Comparison of ENCODE assay signal across 8 cellular contexts in genomic region chr10:45727421-45727965, GRCh38. TPM values are rescaled to one million over a fixed set of nuclear protein-coding genes. Genes with fewer than 3 reads are reported as not detected.
DNase-seq lines count a peak whose midpoint lies in the region; ATAC-seq, FAIRE-seq and TF ChIP-seq lines count a peak whose summit lies in the region.
"Not testable (repeated sequence)": the region's sequence is repeated elsewhere in the genome, so short reads cannot be mapped to it uniquely, and the experiment has no call there.

No MANE protein-coding gene starts in this region.

- TF ChIP-seq CTCF in GM23338 (conservative IDR thresholded peaks at IDR 0.05; ENCODE audit: low read depth in 2 of 2); VCaP (conservative IDR thresholded peaks at IDR 0.05); bronchial epithelial cell (IDR thresholded peaks at IDR 0.05; ENCODE audit: insufficient read depth, low read length, severe bottlenecking); right atrium auricular region (IDR thresholded peaks at IDR 0.05); upper lobe of left lung (IDR thresholded peaks at IDR 0.05): not testable (repeated sequence)

- not testable (repeated sequence) for H3K36me3 Mint-ChIP-seq in GM23338 (ENCODE audit: low read depth)

- H4K20me1 ChIP-seq in GM23338 (replicated peaks; ENCODE audit: insufficient read depth): not testable (repeated sequence)

- H3K27ac ChIP-seq in GM23338 (ENCODE audit: low read depth): not testable (repeated sequence)
- H3K27ac ChIP-seq in VCaP (peak overlapping the region; percentile 55), right atrium auricular region (peak overlapping the region; percentile 85 to 90), upper lobe of left lung (peak overlapping the region; percentile 81 to 96 (median 86))

- not testable (repeated sequence) for H2AFZ ChIP-seq in GM23338
- H2AFZ ChIP-seq in neuron (ENCODE audit: low read depth, low read length): peak overlapping the region; percentile 77

- H3K4me1 Mint-ChIP-seq in GM23338: not testable (repeated sequence)

- not testable (repeated sequence) for DNase-seq in GM23338 (ENCODE audit: low spot score); bronchial epithelial cell (ENCODE audit: low read depth); right atrium auricular region (ENCODE audit: low spot score)
- peak in 1 of 2 donors; percentile 72 for DNase-seq in upper lobe of left lung

- not testable (repeated sequence) for H3F3A ChIP-seq in GM23338 (replicated peaks; ENCODE audit: low read depth)

- H3K4me2 ChIP-seq in GM23338: peak overlapping the region; percentile 84

- not testable (repeated sequence) for H3K4me1 ChIP-seq in GM23338 (ENCODE audit: insufficient read depth); right atrium auricular region; neuron (ENCODE audit: insufficient read depth, low read length)
- H3K4me1 ChIP-seq in upper lobe of left lung: peaks cover 0 to 11% (median 3%) of the 10 kb centered on the region in 4 donors

- H3K36me3 ChIP-seq in GM23338 (ENCODE audit: insufficient read depth); bronchial epithelial cell (ENCODE audit: control insufficient read depth, insufficient read depth, low read length); right atrium auricular region; neuron (ENCODE audit: insufficient read depth, low read length); upper lobe of left lung: not testable (repeated sequence)

- peak; percentile 37 for ATAC-seq in GM18508 (IDR thresholded peaks at IDR 0.05; ENCODE audit: insufficient read depth, unreplicated experiment)
- peak; percentile 69 for ATAC-seq in GM23338
- ATAC-seq in HG03439 (IDR thresholded peaks at IDR 0.05; ENCODE audit: unreplicated experiment): peak; percentile 58
- peak; percentile 80 to 84 for ATAC-seq in upper lobe of left lung (ENCODE audit: low FRiP score in 2 of 2)

- H3K27me3 Mint-ChIP-seq in GM23338 (ENCODE audit: insufficient read depth, low read depth, poor library complexity): not testable (repeated sequence)

- H3K4me3 ChIP-seq in GM23338 (peak overlapping the region; percentile 83), bronchial epithelial cell (ENCODE audit: low read depth, low read length) (peak overlapping the region; percentile 77), right atrium auricular region (peak overlapping the region; percentile 81 to 97), neuron (ENCODE audit: low read length) (peak overlapping the region; percentile 72), upper lobe of left lung (peak overlapping the region; percentile 67 to 90 (median 78))

- not testable (repeated sequence) for TF ChIP-seq EP300 in upper lobe of left lung (IDR thresholded peaks at IDR 0.05)

- not testable (repeated sequence) for H3K9me3 ChIP-seq in right atrium auricular region; neuron (ENCODE audit: low read length); upper lobe of left lung

- WGBS in upper lobe of left lung, 2 donors: 6 to 41% methylated on average over 2 to 7 of the region's 45 CpGs

- FAIRE-seq in bronchial epithelial cell (lab: Jason Lieb, UNC): not testable (repeated sequence)

- not testable (repeated sequence) for TF ChIP-seq POLR2A in upper lobe of left lung (IDR thresholded peaks at IDR 0.05)

- H3K9me2 ChIP-seq in GM23338 (ENCODE audit: insufficient read depth): not testable (repeated sequence)

- not testable (repeated sequence) for H3K79me2 ChIP-seq in GM23338 (replicated peaks; ENCODE audit: insufficient read depth)

- not testable (repeated sequence) for H3K9me3 Mint-ChIP-seq in GM23338

- not testable (repeated sequence) for H3K27me3 ChIP-seq in GM23338 (ENCODE audit: insufficient read depth); bronchial epithelial cell (ENCODE audit: control insufficient read depth, insufficient read depth, low read length); right atrium auricular region; neuron (ENCODE audit: insufficient read depth, low read length); upper lobe of left lung

- not testable (repeated sequence) for H3K27ac Mint-ChIP-seq in GM23338

- H3K4me3 Mint-ChIP-seq in GM23338: peak overlapping the region; percentile 77

RNA-seq across cellular contexts. Expression of gene WASHC2C, which starts 0.4 kb away (rescaled TPM):
- total RNA-seq in GM23338 (2014; rRNA removed; shearing (Covaris generic)): 23.8 and 25.2 TPM in 2 replicates
- 13.5 and 16.2 TPM in 2 replicates for polyA plus RNA-seq in GM23338 (2016; fragmentation: Nextera tagmentation; extraction: Ambion mirVana)
- total RNA-seq in bronchial epithelial cell (16.8 and 36.4 TPM in 2 replicates), right atrium auricular region (10 to 100 TPM; 22.5 to 39.0 TPM), upper lobe of left lung (10 to 100 TPM; 28.0 to 73.3 (median 44.2) TPM)

RNA-seq across cellular contexts. Expression of gene ZFAND4, which starts 54.9 kb away (rescaled TPM):
- 26.0 and 30.3 TPM in 2 replicates for total RNA-seq in GM23338 (2014; rRNA removed; shearing (Covaris generic))
- 6.6 and 7.4 TPM in 2 replicates for polyA plus RNA-seq in GM23338 (2016; fragmentation: Nextera tagmentation; extraction: Ambion mirVana)
- total RNA-seq in bronchial epithelial cell (3.9 and 4.4 TPM in 2 replicates), right atrium auricular region (10 to 100 TPM; 10.3 to 17.4 TPM), upper lobe of left lung (10 to 100 TPM; 13.9 to 38.8 (median 18.7) TPM)
